ENCODE assay signal across 8 cellular contexts in the genomic region with DNA sequence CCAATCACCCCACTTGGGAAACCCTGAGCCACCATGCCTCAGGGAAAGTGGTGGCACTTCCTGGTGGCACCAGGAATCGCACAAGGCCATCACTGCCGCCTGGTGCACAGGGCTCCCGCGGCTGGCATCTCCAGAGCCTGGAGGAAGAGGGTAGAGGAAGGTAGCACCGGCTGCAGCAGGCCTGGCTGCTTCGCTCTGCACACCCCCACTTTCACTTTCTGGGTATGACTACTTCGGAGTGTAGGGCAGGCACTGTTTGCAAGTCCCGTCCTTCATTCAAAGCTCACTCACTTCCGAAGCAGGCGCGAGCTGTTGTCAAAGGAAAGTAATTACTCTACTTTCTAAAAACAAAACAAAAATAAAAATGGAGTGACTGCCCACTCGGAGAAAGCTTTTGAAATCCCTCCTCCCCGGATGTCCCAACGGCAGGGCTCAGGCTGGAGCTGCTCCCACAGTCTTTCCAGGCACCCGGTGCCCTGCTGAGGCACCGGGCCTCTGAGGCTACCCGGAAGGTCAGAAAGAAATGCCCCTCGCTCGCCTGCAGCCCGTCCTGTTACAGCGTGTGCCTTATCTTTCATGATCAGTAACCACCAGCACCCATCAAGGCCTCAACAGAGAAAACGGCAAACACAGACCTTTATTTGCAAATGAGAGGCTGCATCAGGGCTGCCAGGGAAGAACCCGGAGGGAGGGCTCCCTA. TPM values are rescaled to one million over a fixed set of nuclear protein-coding genes. Genes with fewer than 3 reads are reported as not detected.
DNase-seq lines count a peak whose midpoint lies in the region; ATAC-seq and TF ChIP-seq lines count a peak whose summit lies in the region.

No MANE protein-coding gene starts in this region.

- peak overlapping the region; percentile 68 for H3K27ac ChIP-seq in CD4-positive, alpha-beta memory T cell (ENCODE audit: low read depth, low read length)

- H3K9me3 ChIP-seq in CD4-positive, alpha-beta memory T cell (ENCODE audit: control insufficient read depth in 1 of 2, low read length in 2 of 2): no peaks in the 10 kb centered on the region
- H3K9me3 ChIP-seq in adipocyte (ENCODE audit: control insufficient read depth, low read length) (no peaks in the 10 kb centered on the region), iPS-18c (ENCODE audit: control insufficient read depth, insufficient read depth, low read length) (no peaks in the 10 kb centered on the region)

- no peak for ATAC-seq in HG03521 (IDR thresholded peaks at IDR 0.05; ENCODE audit: unreplicated experiment)

- no peaks in the 10 kb centered on the region for H3K36me3 ChIP-seq in CD4-positive, alpha-beta memory T cell (ENCODE audit: insufficient read depth, low read length)
- no peaks in the 10 kb centered on the region for H3K36me3 ChIP-seq in adipocyte (ENCODE audit: control insufficient read depth, insufficient read depth, low read length, severe bottlenecking)

- H3K27ac Mint-ChIP-seq in CD4-positive, alpha-beta memory T cell: peak overlapping the region; percentile 90 to 97 (median 94)

- no peaks in the 10 kb centered on the region for H3K27me3 ChIP-seq in CD4-positive, alpha-beta memory T cell (ENCODE audit: insufficient read depth, low read length)
- peaks cover 18% of the 10 kb centered on the region for H3K27me3 ChIP-seq in adipocyte (replicated peaks; ENCODE audit: control insufficient read depth, insufficient read depth, low read length)

- H3K27me3 Mint-ChIP-seq in CD4-positive, alpha-beta memory T cell: peaks cover 8 to 9% of the 10 kb centered on the region in 2 donors

- intact Hi-C loops in CD4-positive, alpha-beta memory T cell (cut with micrococcal nuclease): loop anchor here (5.0 to 10.0 kb wide), 2 partner anchors 329 to 376 kb away; no protein-coding TSS in a partner anchor

- peaks cover 22 to 56% (median 36%) of the 10 kb centered on the region in 4 donors for H3K4me1 Mint-ChIP-seq in CD4-positive, alpha-beta memory T cell

- H3K4me1 ChIP-seq in CD4-positive, alpha-beta memory T cell (ENCODE audit: insufficient read depth, low read length): peaks cover 45% of the 10 kb centered on the region
- peaks cover 18% of the 10 kb centered on the region for H3K4me1 ChIP-seq in adipocyte (ENCODE audit: control insufficient read depth, insufficient read depth, low read length)

- H3K9ac ChIP-seq in adipocyte (ENCODE audit: low read length): peak overlapping the region; percentile 94

- H3K4me3 ChIP-seq in CD4-positive, alpha-beta memory T cell (ENCODE audit: low read length in 2 of 2): peak overlapping the region; percentile 65 to 74
- H3K4me3 ChIP-seq in adipocyte (ENCODE audit: low read length) (peak overlapping the region; percentile 94), iPS-18c (ENCODE audit: insufficient read depth, low read depth, low read length) (peak overlapping the region; percentile 80)

- H3K36me3 Mint-ChIP-seq in CD4-positive, alpha-beta memory T cell: peaks cover 0 to 13% of the 10 kb centered on the region in 2 donors

- H3K9me3 Mint-ChIP-seq in CD4-positive, alpha-beta memory T cell: no peaks in the 10 kb centered on the region

- POLR2A ChIA-PET in CD4-positive, alpha-beta memory T cell (lab: Charles Lee; ENCODE audit: partially characterized antibody): interaction anchor here (1.2 to 3.2 kb wide), 6 partner anchors 16 to 98 kb away, joined by 3 to 26 read pairs (median 8); partner anchors contain the start of genes BRD3OS, RNU6ATAC and WDR5
- POLR2A ChIA-PET in HEK293T (lab: Yijun Ruan, JAX): interaction anchor here (0.8 to 1.2 kb wide), 3 partner anchors 9 to 41 kb away, joined by 3 to 4 read pairs (median 4); partner anchors contain the start of gene BRD3OS

- peak; percentile 54 to 77 (median 64) for DNase-seq in CD4-positive, alpha-beta memory T cell
- no peak for DNase-seq in HEK293T (ENCODE audit: extremely low spot score)
- DNase-seq in SKM-1 (lab: John Stamatoyannopoulos, UW; ENCODE audit: unreplicated experiment): peak; percentile 11
- peak; percentile 62 for DNase-seq in adipocyte (ENCODE audit: low read depth)
- peak; percentile 14 to 42 for DNase-seq in stimulated activated CD4-positive, alpha-beta T cell treated with anti-CD3 and anti-CD28 coated beads, Interleukin-15, amount 100 ng/mL, for 1 hour (ENCODE audit: low read depth in 1 of 2, low spot score in 1 of 2)
- DNase-seq in NCI-H1694 (lab: John Stamatoyannopoulos, UW): no peak

- H3K4me3 Mint-ChIP-seq in CD4-positive, alpha-beta memory T cell: peak overlapping the region; percentile 89 to 96 (median 91)

- CTCF ChIA-PET in CD4-positive, alpha-beta memory T cell (lab: Charles Lee; ENCODE audit: partially characterized antibody): interaction anchor here (0.7 kb wide), 1 partner anchor 9 kb away, joined by 3 read pairs; no protein-coding TSS in a partner anchor
- CTCF ChIA-PET in HEK293T (lab: Yijun Ruan, JAX): no interaction called here

TF ChIP-seq in HEK293T, 16 proteins besides CTCF, POLR2A, EP300 and RAD21:
- 0 out of 2 replicates have a peak, but pooled peaks have one; percentile 13 for TF ChIP-seq ARNT (IDR thresholded peaks at IDR 0.05)
- TF ChIP-seq SP1 (IDR thresholded peaks at IDR 0.05): no peak

RNA-seq across cellular contexts. Expression of gene BRD3, which starts 2.0 kb away (rescaled TPM):
- 10 to 100 TPM; 40.8 to 48.5 TPM for total RNA-seq in CD4-positive, alpha-beta memory T cell
- polyA plus RNA-seq in CD4-positive, alpha-beta memory T cell: 10 to 100 TPM; 16.0 to 20.2 TPM

RNA-seq across cellular contexts. Expression of gene BRD3OS, which starts 40.6 kb away (rescaled TPM):
- total RNA-seq in CD4-positive, alpha-beta memory T cell: 10 to 100 TPM; 18.3 to 21.5 TPM
- polyA plus RNA-seq in CD4-positive, alpha-beta memory T cell: 10 to 100 TPM; 18.4 to 33.1 TPM

Comparison
In these comparisons a context has a peak if more than half of its experiments do, and no peak if none do; other contexts are left out.
1. DNase-seq: peak in CD4-positive, alpha-beta memory T cell (5 of 5), SKM-1 (single experiment), adipocyte (single experiment) and stimulated activated CD4-positive, alpha-beta T cell treated with anti-CD3 and anti-CD28 coated beads, Interleukin-15, amount 100 ng/mL, for 1 hour (2 of 2); none in HEK293T (single experiment) and NCI-H1694 (single experiment).
2. Peak in every context shown above with its lines, with median percentiles within 50 percentile points of each other: H3K4me3 ChIP-seq.